In genomic region chr10:75910032-75910431, GRCh38 we compare ENCODE assay signal across 11 cellular contexts.
A peak's percentile ranks its signal among the peaks of the same experiment; 100 is the strongest.
DNase-seq lines count a peak whose midpoint lies in the region; ATAC-seq and TF ChIP-seq lines count a peak whose summit lies in the region.
"Had no signal": no experiment of that assay in that cellular context is flagged by ENCODE, and none has a peak within 500 bp of the region (broad histone marks: within the 10 kb centered on the region; RNA-seq: fewer than 3 reads in every experiment).

No MANE protein-coding gene starts in this region.

- WGBS in mammary epithelial cell (ENCODE audit: low coverage, missing lambda C conversion rate) = 4% methylated on average over 2 of the region's 2 CpGs
- 70 to 81% methylated on average over 2 of the region's 2 CpGs for WGBS in lung, 2 donors

- no peak overlapping the region for H3K4me3 Mint-ChIP-seq in activated CD8-positive, alpha-beta T cell treated with anti-CD3 and anti-CD28 coated beads, Interleukin-2, amount 10 ng/mL, durations not matched to agents 7 days and 5 days

- no peaks in the 10 kb centered on the region for H3K79me2 ChIP-seq in mammary epithelial cell (ENCODE audit: insufficient read depth, low read length)

- peak; percentile 22 to 47 for TF ChIP-seq CTCF in mammary epithelial cell (conservative IDR thresholded peaks at IDR 0.05 in 1 of 2, IDR thresholded peaks at IDR 0.05 in 1 of 2; ENCODE audit: extremely low read depth in 1 of 2, insufficient read depth in 1 of 2, low read depth in 1 of 2, low read length in 2 of 2)
- peak; percentile 21 for TF ChIP-seq CTCF in lung (IDR thresholded peaks at IDR 0.05; ENCODE audit: control extremely low read depth, extremely low read depth)

- H3K36me3 ChIP-seq in mammary epithelial cell (ENCODE audit: insufficient read depth, low read length) = no peaks in the 10 kb centered on the region
- no peaks in the 10 kb centered on the region for H3K36me3 ChIP-seq in lung (ENCODE audit: control insufficient read depth in 2 of 2, insufficient read depth in 2 of 2, low read length in 2 of 2)

- dilution Hi-C loops in mammary epithelial cell (cut with HindIII; ENCODE audit: low sequenced_read_pairs) = no loop called here

- H3K4me3 ChIP-seq in mammary epithelial cell (replicated peaks in 1 of 3; ENCODE audit: insufficient read depth in 1 of 3, low read depth in 2 of 3, low read length in 3 of 3) (no peak overlapping the region), lung (no peak overlapping the region)

- H3K27ac Mint-ChIP-seq in activated CD8-positive, alpha-beta T cell treated with anti-CD3 and anti-CD28 coated beads, Interleukin-2, amount 10 ng/mL, durations not matched to agents 7 days and 5 days = no peak overlapping the region

- no peaks in the 10 kb centered on the region for H3K9me3 Mint-ChIP-seq in activated CD8-positive, alpha-beta T cell treated with anti-CD3 and anti-CD28 coated beads, Interleukin-2, amount 10 ng/mL, durations not matched to agents 7 days and 5 days (ENCODE audit: insufficient read depth)

- TF ChIP-seq RAD21 in Ishikawa (IDR thresholded peaks at IDR 0.05; ENCODE audit: low read depth) = peak; percentile 26; the same call in 1 of the 2 replicates

- no peaks in the 10 kb centered on the region for H4K20me1 ChIP-seq in mammary epithelial cell (ENCODE audit: insufficient read depth, low read length)

- DNase-seq in ACHN (peak; percentile 35), mammary epithelial cell (no peak), lung (ENCODE audit: low spot score) (no peak), SIG-M5 treated with dmso at 0.1 percent for 504 hours (lab: John Stamatoyannopoulos, UW; ENCODE audit: unreplicated experiment) (no peak), UCSD-AML1 (lab: John Stamatoyannopoulos, UW; ENCODE audit: unreplicated experiment) (no peak)
- DNase-seq in activated CD4-positive, alpha-beta T cell treated with anti-CD3 and anti-CD28 coated beads, Interleukin-2, amount 50 U/mL, for 4 hours = no peak
- DNase-seq in activated CD8-positive, alpha-beta T cell treated with anti-CD3 and anti-CD28 coated beads, Interleukin-2, amount 10 ng/mL, durations not matched to agents 7 days and 5 days = no peak
- DNase-seq: activated effector memory CD4-positive, alpha-beta T cell treated with Interleukin-2 at 50 U/mL for 16 hours; DND-41; islet precursor cell had no signal

- BruUV-seq in mammary epithelial cell (replicated peaks; lab: Mats Ljungman, UMichigan) = no TSS peak

- no peak for TF ChIP-seq EP300 in Ishikawa (IDR thresholded peaks at IDR 0.05; ENCODE audit: borderline replicate concordance)

- no peaks in the 10 kb centered on the region for H3K4me1 Mint-ChIP-seq in activated CD8-positive, alpha-beta T cell treated with anti-CD3 and anti-CD28 coated beads, Interleukin-2, amount 10 ng/mL, durations not matched to agents 7 days and 5 days (ENCODE audit: low read depth)

- no peaks in the 10 kb centered on the region for H3K9me3 ChIP-seq in mammary epithelial cell (replicated peaks; ENCODE audit: insufficient read depth, low read length)
- no peaks in the 10 kb centered on the region for H3K9me3 ChIP-seq in lung (ENCODE audit: control insufficient read depth in 2 of 2, insufficient read depth in 1 of 2, low read length in 1 of 2)

- intact Hi-C loops in mammary epithelial cell (cut with micrococcal nuclease) = loop anchor here (1.0 to 10.0 kb wide), 3 partner anchors 125 to 510 kb away; no protein-coding TSS in a partner anchor

- no peak for ATAC-seq in lung (ENCODE audit: insufficient read depth, low FRiP score)
- no peak for ATAC-seq in activated CD8-positive, alpha-beta T cell treated with anti-CD3 and anti-CD28 coated beads, Interleukin-2, amount 10 ng/mL, durations not matched to agents 7 days and 5 days

- H3K36me3 Mint-ChIP-seq in activated CD8-positive, alpha-beta T cell treated with anti-CD3 and anti-CD28 coated beads, Interleukin-2, amount 10 ng/mL, durations not matched to agents 7 days and 5 days (ENCODE audit: low read depth) = no peaks in the 10 kb centered on the region

- H3K27me3 ChIP-seq in mammary epithelial cell (ENCODE audit: insufficient read depth, low read length) = peaks cover 2% of the 10 kb centered on the region
- no peaks in the 10 kb centered on the region for H3K27me3 ChIP-seq in lung (ENCODE audit: control insufficient read depth, insufficient read depth)

- in situ Hi-C loops in ACHN (cut with HindIII; ENCODE audit: low pct_ligation_motif_present, low pct_unique_long_range_greater_than_20kb, low sequenced_read_pairs) = no loop called here
- in situ Hi-C loops in mammary epithelial cell (cut with MboI; ENCODE audit: low sequenced_read_pairs in 2 of 2) = loop anchor here (25.0 kb wide), 2 partner anchors 498 to 523 kb away; partner anchors contain the start of gene ZNF503 (in 1 of the 2)

- H3K27ac ChIP-seq in mammary epithelial cell (ENCODE audit: insufficient read depth, low read depth, low read length) (no peak overlapping the region), lung (ENCODE audit: low read depth in 1 of 2, low read length in 1 of 2) (no peak overlapping the region)

- peaks cover 5% of the 10 kb centered on the region for H3K27me3 Mint-ChIP-seq in activated CD8-positive, alpha-beta T cell treated with anti-CD3 and anti-CD28 coated beads, Interleukin-2, amount 10 ng/mL, durations not matched to agents 7 days and 5 days (ENCODE audit: low read depth)

- POLR2A ChIA-PET in activated CD8-positive, alpha-beta T cell treated with anti-CD3 and anti-CD28 coated beads, Interleukin-2, amount 10 ng/mL, durations not matched to agents 7 days and 5 days (lab: Charles Lee) = no interaction called here

- CTCF ChIA-PET in mammary epithelial cell (lab: Charles Lee; ENCODE audit: low non-redundant PET) = interaction anchor here (0.7 kb wide), 1 partner anchor 648 kb away, joined by 4 read pairs; no protein-coding TSS in a partner anchor
- CTCF ChIA-PET in activated CD8-positive, alpha-beta T cell treated with anti-CD3 and anti-CD28 coated beads, Interleukin-2, amount 10 ng/mL, durations not matched to agents 7 days and 5 days (lab: Charles Lee) = no interaction called here

- H2AFZ ChIP-seq in mammary epithelial cell (ENCODE audit: low read depth, low read length) = no peak overlapping the region

- H3K4me1 ChIP-seq in mammary epithelial cell (ENCODE audit: insufficient read depth, low read length) (peaks cover 4% of the 10 kb centered on the region), lung (ENCODE audit: control insufficient read depth in 2 of 2, insufficient read depth in 2 of 2, low read length in 2 of 2) (no peaks in the 10 kb centered on the region)

- no peak overlapping the region for H3K4me2 ChIP-seq in mammary epithelial cell (ENCODE audit: insufficient read depth, low read depth, low read length)

- H3K9ac ChIP-seq in mammary epithelial cell (ENCODE audit: insufficient read depth, low read length) = no peak overlapping the region

TF ChIP-seq in Ishikawa, 13 proteins besides CTCF, POLR2A, EP300 and RAD21:
- TF ChIP-seq YY1 (IDR thresholded peaks at IDR 0.05; ENCODE audit: low read depth) (no peak), ZBTB7A (IDR thresholded peaks at IDR 0.05; ENCODE audit: low read depth) (no peak), REST (IDR thresholded peaks at IDR 0.05; ENCODE audit: low read depth) (no peak), MAX (IDR thresholded peaks at IDR 0.05) (no peak), NFIC (IDR thresholded peaks at IDR 0.05) (no peak), TAF1 (IDR thresholded peaks at IDR 0.05; ENCODE audit: low read depth) (no peak), FOXM1 (IDR thresholded peaks at IDR 0.05; ENCODE audit: borderline replicate concordance, low read depth) (no peak), CREB1 (IDR thresholded peaks at IDR 0.05; ENCODE audit: low read depth) (no peak), TCF12 (IDR thresholded peaks at IDR 0.05; ENCODE audit: low read depth) (no peak), TEAD4 (IDR thresholded peaks at IDR 0.05) (no peak), EGR1 (IDR thresholded peaks at IDR 0.05) (no peak), CEBPB (IDR thresholded peaks at IDR 0.05) (no peak)
- TF ChIP-seq, protein P1, sequence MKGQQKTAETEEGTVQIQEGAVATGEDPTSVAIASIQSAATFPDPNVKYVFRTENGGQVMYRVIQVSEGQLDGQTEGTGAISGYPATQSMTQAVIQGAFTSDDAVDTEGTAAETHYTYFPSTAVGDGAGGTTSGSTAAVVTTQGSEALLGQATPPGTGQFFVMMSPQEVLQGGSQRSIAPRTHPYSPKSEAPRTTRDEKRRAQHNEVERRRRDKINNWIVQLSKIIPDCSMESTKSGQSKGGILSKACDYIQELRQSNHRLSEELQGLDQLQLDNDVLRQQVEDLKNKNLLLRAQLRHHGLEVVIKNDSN (IDR thresholded peaks at IDR 0.05) = no peak
